Comparison of ENCODE assay signal across 1 cellular context in the genomic region with DNA sequence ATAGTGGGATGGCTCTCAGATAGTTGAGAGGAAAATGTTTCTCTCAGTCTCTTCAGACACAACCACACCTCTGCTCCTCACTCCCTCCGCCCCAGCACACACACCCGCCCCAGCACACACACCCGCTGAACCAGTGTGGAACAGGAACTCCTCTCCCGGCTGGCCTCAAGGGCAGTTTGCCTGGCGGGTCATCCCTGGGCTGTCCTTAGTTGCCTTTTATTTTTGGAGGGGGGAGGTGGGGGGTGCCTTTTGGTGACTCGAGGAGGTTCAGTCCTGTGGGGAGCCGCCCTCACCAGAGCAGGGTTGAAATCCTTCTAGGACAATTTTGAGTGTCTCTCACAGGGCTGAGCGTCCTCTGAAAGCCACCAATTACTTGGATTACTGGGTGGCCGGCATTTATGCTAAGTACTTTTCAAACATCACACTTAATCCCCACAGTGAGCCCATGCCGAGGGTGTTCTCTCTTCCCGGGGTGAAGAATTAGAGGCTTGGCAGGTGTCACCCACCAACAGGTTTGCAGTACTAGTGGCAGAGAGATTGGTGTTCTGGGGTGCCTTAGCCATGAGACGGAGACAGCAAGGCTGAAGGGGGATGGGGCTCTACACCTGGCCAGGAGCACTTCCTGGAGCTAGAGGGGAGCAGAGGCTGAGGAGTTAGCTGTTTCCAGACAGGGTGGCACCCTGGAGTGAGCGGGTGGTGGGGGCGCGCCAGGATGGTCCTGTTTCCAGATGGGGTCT.
TF ChIP-seq lines count a peak whose summit lies in the region.

No MANE protein-coding gene starts in this region.

TF ChIP-seq in GM23338, 12 proteins besides CTCF, POLR2A, EP300 and RAD21 (continued from another document):
- TF ChIP-seq, protein P1, sequence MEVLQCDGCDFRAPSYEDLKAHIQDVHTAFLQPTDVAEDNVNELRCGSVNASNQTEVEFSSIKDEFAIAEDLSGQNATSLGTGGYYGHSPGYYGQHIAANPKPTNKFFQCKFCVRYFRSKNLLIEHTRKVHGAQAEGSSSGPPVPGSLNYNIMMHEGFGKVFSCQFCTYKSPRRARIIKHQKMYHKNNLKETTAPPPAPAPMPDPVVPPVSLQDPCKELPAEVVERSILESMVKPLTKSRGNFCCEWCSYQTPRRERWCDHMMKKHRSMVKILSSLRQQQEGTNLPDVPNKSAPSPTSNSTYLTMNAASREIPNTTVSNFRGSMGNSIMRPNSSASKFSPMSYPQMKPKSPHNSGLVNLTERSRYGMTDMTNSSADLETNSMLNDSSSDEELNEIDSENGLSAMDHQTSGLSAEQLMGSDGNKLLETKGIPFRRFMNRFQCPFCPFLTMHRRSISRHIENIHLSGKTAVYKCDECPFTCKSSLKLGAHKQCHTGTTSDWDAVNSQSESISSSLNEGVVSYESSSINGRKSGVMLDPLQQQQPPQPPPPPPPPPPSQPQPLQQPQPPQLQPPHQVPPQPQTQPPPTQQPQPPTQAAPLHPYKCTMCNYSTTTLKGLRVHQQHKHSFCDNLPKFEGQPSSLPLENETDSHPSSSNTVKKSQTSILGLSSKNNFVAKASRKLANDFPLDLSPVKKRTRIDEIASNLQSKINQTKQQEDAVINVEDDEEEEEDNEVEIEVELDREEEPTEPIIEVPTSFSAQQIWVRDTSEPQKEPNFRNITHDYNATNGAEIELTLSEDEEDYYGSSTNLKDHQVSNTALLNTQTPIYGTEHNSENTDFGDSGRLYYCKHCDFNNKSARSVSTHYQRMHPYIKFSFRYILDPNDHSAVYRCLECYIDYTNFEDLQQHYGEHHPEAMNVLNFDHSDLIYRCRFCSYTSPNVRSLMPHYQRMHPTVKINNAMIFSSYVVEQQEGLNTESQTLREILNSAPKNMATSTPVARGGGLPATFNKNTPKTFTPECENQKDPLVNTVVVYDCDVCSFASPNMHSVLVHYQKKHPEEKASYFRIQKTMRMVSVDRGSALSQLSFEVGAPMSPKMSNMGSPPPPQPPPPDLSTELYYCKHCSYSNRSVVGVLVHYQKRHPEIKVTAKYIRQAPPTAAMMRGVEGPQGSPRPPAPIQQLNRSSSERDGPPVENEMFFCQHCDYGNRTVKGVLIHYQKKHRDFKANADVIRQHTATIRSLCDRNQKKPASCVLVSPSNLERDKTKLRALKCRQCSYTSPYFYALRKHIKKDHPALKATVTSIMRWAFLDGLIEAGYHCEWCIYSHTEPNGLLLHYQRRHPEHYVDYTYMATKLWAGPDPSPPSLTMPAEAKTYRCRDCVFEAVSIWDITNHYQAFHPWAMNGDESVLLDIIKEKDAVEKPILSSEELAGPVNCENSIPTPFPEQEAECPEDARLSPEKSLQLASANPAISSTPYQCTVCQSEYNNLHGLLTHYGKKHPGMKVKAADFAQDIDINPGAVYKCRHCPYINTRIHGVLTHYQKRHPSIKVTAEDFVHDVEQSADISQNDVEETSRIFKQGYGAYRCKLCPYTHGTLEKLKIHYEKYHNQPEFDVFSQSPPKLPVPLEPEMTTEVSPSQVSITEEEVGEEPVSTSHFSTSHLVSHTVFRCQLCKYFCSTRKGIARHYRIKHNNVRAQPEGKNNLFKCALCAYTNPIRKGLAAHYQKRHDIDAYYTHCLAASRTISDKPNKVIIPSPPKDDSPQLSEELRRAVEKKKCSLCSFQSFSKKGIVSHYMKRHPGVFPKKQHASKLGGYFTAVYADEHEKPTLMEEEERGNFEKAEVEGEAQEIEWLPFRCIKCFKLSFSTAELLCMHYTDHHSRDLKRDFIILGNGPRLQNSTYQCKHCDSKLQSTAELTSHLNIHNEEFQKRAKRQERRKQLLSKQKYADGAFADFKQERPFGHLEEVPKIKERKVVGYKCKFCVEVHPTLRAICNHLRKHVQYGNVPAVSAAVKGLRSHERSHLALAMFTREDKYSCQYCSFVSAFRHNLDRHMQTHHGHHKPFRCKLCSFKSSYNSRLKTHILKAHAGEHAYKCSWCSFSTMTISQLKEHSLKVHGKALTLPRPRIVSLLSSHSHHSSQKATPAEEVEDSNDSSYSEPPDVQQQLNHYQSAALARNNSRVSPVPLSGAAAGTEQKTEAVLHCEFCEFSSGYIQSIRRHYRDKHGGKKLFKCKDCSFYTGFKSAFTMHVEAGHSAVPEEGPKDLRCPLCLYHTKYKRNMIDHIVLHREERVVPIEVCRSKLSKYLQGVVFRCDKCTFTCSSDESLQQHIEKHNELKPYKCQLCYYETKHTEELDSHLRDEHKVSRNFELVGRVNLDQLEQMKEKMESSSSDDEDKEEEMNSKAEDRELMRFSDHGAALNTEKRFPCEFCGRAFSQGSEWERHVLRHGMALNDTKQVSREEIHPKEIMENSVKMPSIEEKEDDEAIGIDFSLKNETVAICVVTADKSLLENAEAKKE (CRISPR knock-in tag; IDR thresholded peaks at IDR 0.05) = no peak
- TF ChIP-seq CREB1 (CRISPR knock-in tag; IDR thresholded peaks at IDR 0.05; ENCODE audit: low read depth) = no peak
- no peak for TF ChIP-seq ZNF331 (CRISPR knock-in tag; IDR thresholded peaks at IDR 0.05; ENCODE audit: low read depth)
- TF ChIP-seq ZNF114 (CRISPR knock-in tag; IDR thresholded peaks at IDR 0.05) = no peak
- TF ChIP-seq STAT1 (IDR thresholded peaks at IDR 0.05; ENCODE audit: unreplicated experiment) = no peak
- TF ChIP-seq EZH2 (IDR thresholded peaks at IDR 0.05; ENCODE audit: low read depth, unreplicated experiment) = no peak
- TF ChIP-seq POLR2AphosphoS5 (IDR thresholded peaks at IDR 0.05; ENCODE audit: low read depth) = no peak
- TF ChIP-seq, protein P2, sequence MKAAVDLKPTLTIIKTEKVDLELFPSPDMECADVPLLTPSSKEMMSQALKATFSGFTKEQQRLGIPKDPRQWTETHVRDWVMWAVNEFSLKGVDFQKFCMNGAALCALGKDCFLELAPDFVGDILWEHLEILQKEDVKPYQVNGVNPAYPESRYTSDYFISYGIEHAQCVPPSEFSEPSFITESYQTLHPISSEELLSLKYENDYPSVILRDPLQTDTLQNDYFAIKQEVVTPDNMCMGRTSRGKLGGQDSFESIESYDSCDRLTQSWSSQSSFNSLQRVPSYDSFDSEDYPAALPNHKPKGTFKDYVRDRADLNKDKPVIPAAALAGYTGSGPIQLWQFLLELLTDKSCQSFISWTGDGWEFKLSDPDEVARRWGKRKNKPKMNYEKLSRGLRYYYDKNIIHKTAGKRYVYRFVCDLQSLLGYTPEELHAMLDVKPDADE (IDR thresholded peaks at IDR 0.05) = no peak
- TF ChIP-seq, protein P3, sequence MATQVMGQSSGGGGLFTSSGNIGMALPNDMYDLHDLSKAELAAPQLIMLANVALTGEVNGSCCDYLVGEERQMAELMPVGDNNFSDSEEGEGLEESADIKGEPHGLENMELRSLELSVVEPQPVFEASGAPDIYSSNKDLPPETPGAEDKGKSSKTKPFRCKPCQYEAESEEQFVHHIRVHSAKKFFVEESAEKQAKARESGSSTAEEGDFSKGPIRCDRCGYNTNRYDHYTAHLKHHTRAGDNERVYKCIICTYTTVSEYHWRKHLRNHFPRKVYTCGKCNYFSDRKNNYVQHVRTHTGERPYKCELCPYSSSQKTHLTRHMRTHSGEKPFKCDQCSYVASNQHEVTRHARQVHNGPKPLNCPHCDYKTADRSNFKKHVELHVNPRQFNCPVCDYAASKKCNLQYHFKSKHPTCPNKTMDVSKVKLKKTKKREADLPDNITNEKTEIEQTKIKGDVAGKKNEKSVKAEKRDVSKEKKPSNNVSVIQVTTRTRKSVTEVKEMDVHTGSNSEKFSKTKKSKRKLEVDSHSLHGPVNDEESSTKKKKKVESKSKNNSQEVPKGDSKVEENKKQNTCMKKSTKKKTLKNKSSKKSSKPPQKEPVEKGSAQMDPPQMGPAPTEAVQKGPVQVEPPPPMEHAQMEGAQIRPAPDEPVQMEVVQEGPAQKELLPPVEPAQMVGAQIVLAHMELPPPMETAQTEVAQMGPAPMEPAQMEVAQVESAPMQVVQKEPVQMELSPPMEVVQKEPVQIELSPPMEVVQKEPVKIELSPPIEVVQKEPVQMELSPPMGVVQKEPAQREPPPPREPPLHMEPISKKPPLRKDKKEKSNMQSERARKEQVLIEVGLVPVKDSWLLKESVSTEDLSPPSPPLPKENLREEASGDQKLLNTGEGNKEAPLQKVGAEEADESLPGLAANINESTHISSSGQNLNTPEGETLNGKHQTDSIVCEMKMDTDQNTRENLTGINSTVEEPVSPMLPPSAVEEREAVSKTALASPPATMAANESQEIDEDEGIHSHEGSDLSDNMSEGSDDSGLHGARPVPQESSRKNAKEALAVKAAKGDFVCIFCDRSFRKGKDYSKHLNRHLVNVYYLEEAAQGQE (IDR thresholded peaks at IDR 0.05; ENCODE audit: unreplicated experiment) = no peak
- no peak for TF ChIP-seq NANOG (IDR thresholded peaks at IDR 0.05; ENCODE audit: borderline replicate concordance)
- TF ChIP-seq JUNB (IDR thresholded peaks at IDR 0.05; ENCODE audit: unreplicated experiment) = no peak
